ENCODE assay signal across 11 cellular contexts in the genomic region with DNA sequence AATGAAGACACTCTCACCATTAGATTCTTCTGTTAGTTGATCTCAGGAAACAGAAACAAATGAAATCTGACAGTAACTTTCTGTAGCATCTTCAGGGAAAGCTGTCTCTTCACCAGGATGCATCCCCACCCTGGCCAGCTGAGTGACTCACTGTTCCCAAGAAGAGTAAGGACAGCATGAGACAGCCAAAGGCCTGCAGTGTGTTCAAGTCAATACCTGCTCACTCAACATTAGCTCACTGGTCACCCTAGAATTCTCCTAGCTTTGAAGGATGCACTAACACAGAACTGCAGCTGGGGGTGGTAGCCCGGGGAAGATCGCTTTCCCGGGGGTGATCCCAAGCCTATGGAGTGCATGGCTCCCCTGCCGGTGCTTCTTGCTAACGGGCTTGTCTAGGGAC. TPM values are rescaled to one million over a fixed set of nuclear protein-coding genes. Genes with fewer than 3 reads are reported as not detected.
DNase-seq lines count a peak whose midpoint lies in the region; ATAC-seq and TF ChIP-seq lines count a peak whose summit lies in the region.
"Had no signal": no experiment of that assay in that cellular context is flagged by ENCODE, and none has a peak within 500 bp of the region (broad histone marks: within the 10 kb centered on the region; RNA-seq: fewer than 3 reads in every experiment).

No MANE protein-coding gene starts in this region.

- POLR2A ChIA-PET in RWPE1 (lab: Yijun Ruan, JAX; ENCODE audit: low non-redundant PET), result no interaction called here

- CTCF ChIA-PET in RWPE1 (lab: Yijun Ruan, JAX), result interaction anchor here (0.5 to 0.6 kb wide), 2 partner anchors 20 to 413 kb away, joined by 3 to 5 read pairs; no protein-coding TSS in a partner anchor

- TF ChIP-seq CTCF in AG09309 (IDR thresholded peaks at IDR 0.05; ENCODE audit: control insufficient read depth, insufficient read depth, low read depth, low read length, missing control alignments), result peak; percentile 28
- TF ChIP-seq CTCF in RWPE1 (conservative IDR thresholded peaks at IDR 0.05; ENCODE audit: low read depth), result 0 out of 2 replicates have a peak, but pooled peaks have one; percentile 14
- peak; percentile 32 for TF ChIP-seq CTCF in fibroblast of the aortic adventitia (IDR thresholded peaks at IDR 0.05; ENCODE audit: insufficient read depth, low read length)

- DNase-seq in AG09309 (ENCODE audit: low read depth) (no peak), RWPE1 (ENCODE audit: low spot score) (peak; percentile 71), fibroblast of the aortic adventitia (ENCODE audit: low read depth) (no peak), posterior vena cava (ENCODE audit: low spot score) (peak; percentile 83), HuH-7 (ENCODE audit: low spot score) (no peak), 8988T (no peak)
- DNase-seq: NCI-H1436 treated with DMSO at 0.1 percent for 48 hours had no signal

- intact Hi-C loops in posterior vena cava (cut with DNase I), result no loop called here

- H3K4me3 ChIP-seq in AG09309 (ENCODE audit: control insufficient read depth, low read depth, low read length), result no peak overlapping the region
- H3K4me3 ChIP-seq in fibroblast of the aortic adventitia (ENCODE audit: low read depth, low read length), result no peak overlapping the region

- H3K27ac ChIP-seq in RWPE1, result peak overlapping the region; percentile 95
- H3K27ac ChIP-seq: VCaP had no signal

- ATAC-seq in HG03039 (IDR thresholded peaks at IDR 0.05; ENCODE audit: unreplicated experiment), result no peak
- no peak for ATAC-seq in HG03565 (IDR thresholded peaks at IDR 0.05; ENCODE audit: unreplicated experiment)

RNA-seq across cellular contexts. Expression of gene CLEC18B, which starts 28.2 kb away (rescaled TPM):
- total RNA-seq in fibroblast of the aortic adventitia (ENCODE audit: low replicate concordance), result not detected in 2 replicates
- total RNA-seq in posterior vena cava, result under 1 TPM; 0.52 to 0.60 TPM
- total RNA-seq: pulmonary artery endothelial cell had no signal

Comparison
In these comparisons a context has a peak if more than half of its experiments do, and no peak if none do; other contexts are left out.
1. DNase-seq: peak in RWPE1 (single experiment) and posterior vena cava (single experiment); none in AG09309 (single experiment), fibroblast of the aortic adventitia (single experiment), HuH-7 (single experiment) and 8988T (single experiment).
2. Peak in every context shown above with its lines, with median percentiles within 50 percentile points of each other: CTCF ChIP-seq.